Comparison of ENCODE assay signal across 12 cellular contexts in genomic region chr7:138625084-138625848, GRCh38.
DNase-seq lines count a peak whose midpoint lies in the region; ATAC-seq, FAIRE-seq and TF ChIP-seq lines count a peak whose summit lies in the region.
"Had no signal": no experiment of that assay in that cellular context is flagged by ENCODE, and none has a peak within 500 bp of the region (broad histone marks: within the 10 kb centered on the region; RNA-seq: fewer than 3 reads in every experiment).

No MANE protein-coding gene starts in this region.

- H4K91ac ChIP-seq in H1 (replicated peaks; ENCODE audit: insufficient read length, low read length) = no peak overlapping the region
- no peak overlapping the region for H4K91ac ChIP-seq in neuronal stem cell (ENCODE audit: low read depth, low read length, poor library complexity)

- no peak overlapping the region for H2AFZ ChIP-seq in H1 (ENCODE audit: low read length)
- H2AFZ ChIP-seq in neuronal stem cell (ENCODE audit: low read length) = no peak overlapping the region

- H3K23ac ChIP-seq in H1 (ENCODE audit: insufficient read length) (no peak overlapping the region), neuronal stem cell (ENCODE audit: low read depth, low read length, poor library complexity) (no peak overlapping the region)

- WGBS in H1 (ENCODE audit: extremely low coverage in 1 of 2, insufficient coverage in 1 of 2, insufficient read length in 1 of 2, insufficient replicate concordance in 2 of 2, low coverage in 1 of 2, low lambda C conversion rate in 2 of 2, missing lambda C conversion rate in 1 of 2), 2 experiments = 64% methylated on average over 3 of the region's 3 CpGs; no CpG with 5 or more reads in 1 of the 2 experiments
- WGBS in neuronal stem cell (ENCODE audit: extremely low coverage in 2 of 2, insufficient read length in 2 of 2, insufficient replicate concordance in 1 of 2), 2 donors = no CpG with 5 or more reads among the region's 3 CpGs

- H3K4me1 ChIP-seq in H1 (replicated peaks in 1 of 4; ENCODE audit: control insufficient read depth in 3 of 4, insufficient read depth in 4 of 4, low read length in 3 of 4) (peaks cover 0 to 5% (median 0%) of the 10 kb centered on the region in 4 experiments; a peak in 2 of 7 replicates), mucosa of descending colon (ENCODE audit: low read depth) (no peaks in the 10 kb centered on the region), neuronal stem cell (ENCODE audit: control insufficient read depth in 2 of 2, insufficient read depth in 1 of 2, low read depth in 1 of 2, low read length in 2 of 2) (no peaks in the 10 kb centered on the region)
- H3K4me1 ChIP-seq: gastroesophageal sphincter had no signal

- no peak for TF ChIP-seq RAD21 in H1 (IDR thresholded peaks at IDR 0.05 in 1 of 2, conservative IDR thresholded peaks at IDR 0.05 in 1 of 2; ENCODE audit: low read depth in 2 of 2, low read length in 2 of 2)

- TF ChIP-seq EP300 in H1 (IDR thresholded peaks at IDR 0.05; ENCODE audit: borderline replicate concordance in 1 of 2, low read depth in 2 of 2, low read length in 2 of 2) = no peak

- no peak for TF ChIP-seq POLR2A in H1 (IDR thresholded peaks at IDR 0.05; ENCODE audit: control extremely low read depth in 1 of 2, low read depth in 2 of 2, low read length in 2 of 2)

- no peaks in the 10 kb centered on the region for H3K79me2 ChIP-seq in H1 (ENCODE audit: control insufficient read depth in 1 of 2, insufficient read depth in 2 of 2, low read length in 2 of 2)

- no peak overlapping the region for H4K5ac ChIP-seq in H1 (ENCODE audit: insufficient read length, low read depth, low read length)

- FAIRE-seq in H1 (lab: Jason Lieb, UNC) = no peak

- CTCF ChIA-PET in H1 (lab: Charles Lee; ENCODE audit: partially characterized antibody) = interaction anchor here (0.6 to 2.1 kb wide), 5 partner anchors 8 to 130 kb away, joined by 3 to 6 read pairs (median 4); no protein-coding TSS in a partner anchor

- H3K14ac ChIP-seq in H1 (ENCODE audit: insufficient read length) (no peak overlapping the region), neuronal stem cell (ENCODE audit: low read length) (no peak overlapping the region)

- ATAC-seq in GM19043 (IDR thresholded peaks at IDR 0.05; ENCODE audit: low read depth, unreplicated experiment) (peak; percentile 5), mucosa of descending colon (no peak), GM21529 (IDR thresholded peaks at IDR 0.05; ENCODE audit: unreplicated experiment) (no peak)
- ATAC-seq: gastroesophageal sphincter, HCT116 had no signal

- POLR2A ChIA-PET in H1 (lab: Charles Lee; ENCODE audit: partially characterized antibody) = interaction anchor here (1.1 kb wide), 1 partner anchor 37 kb away, joined by 4 read pairs; no protein-coding TSS in a partner anchor

- H3K4ac ChIP-seq in H1 (replicated peaks; ENCODE audit: insufficient read length, low read depth, low read length) = no peak overlapping the region
- H3K4ac ChIP-seq in neuronal stem cell (ENCODE audit: low read length) = no peak overlapping the region

- H3K18ac ChIP-seq in H1 (ENCODE audit: extremely low read depth, low read length) (no peak overlapping the region; the same call in 1 of the 2 replicates), neuronal stem cell (ENCODE audit: low read length) (no peak overlapping the region)

- TF ChIP-seq CTCF in H1 (IDR thresholded peaks at IDR 0.05; ENCODE audit: control extremely low read depth in 1 of 3, insufficient read depth in 1 of 3, low read depth in 1 of 3, low read length in 3 of 3) (no peak), mucosa of descending colon (IDR thresholded peaks at IDR 0.05) (no peak)

- no peak overlapping the region for H3K4me2 ChIP-seq in H1 (ENCODE audit: insufficient read depth in 1 of 2, low read depth in 2 of 2, low read length in 2 of 2)
- H3K4me2 ChIP-seq in neuronal stem cell (ENCODE audit: insufficient read depth, low read length, poor library complexity, severe bottlenecking) = no peak overlapping the region
- H3K4me2 ChIP-seq: KMS-11 had no signal

- H2BK15ac ChIP-seq in H1 (ENCODE audit: low read length) (no peak overlapping the region), neuronal stem cell (ENCODE audit: low read length) (no peak overlapping the region)

- H3K79me1 ChIP-seq in H1 (ENCODE audit: low read depth, low read length) = no peaks in the 10 kb centered on the region
- H3K79me1 ChIP-seq in neuronal stem cell (ENCODE audit: low read depth, low read length) = no peaks in the 10 kb centered on the region

- H3K27ac ChIP-seq in H1 (ENCODE audit: low read depth, low read length) (no peak overlapping the region), neuronal stem cell (replicated peaks; ENCODE audit: low read length) (no peak overlapping the region)
- H3K27ac ChIP-seq: gastroesophageal sphincter, KMS-11 had no signal

- H3K36me3 ChIP-seq in H1 (ENCODE audit: control insufficient read depth in 2 of 4, insufficient read depth in 4 of 4, low read length in 3 of 4) = no peaks in the 10 kb centered on the region
- no peaks in the 10 kb centered on the region for H3K36me3 ChIP-seq in mucosa of descending colon (ENCODE audit: low read depth)
- no peaks in the 10 kb centered on the region for H3K36me3 ChIP-seq in neuronal stem cell (replicated peaks in 1 of 2; ENCODE audit: control insufficient read depth in 2 of 2, insufficient read depth in 2 of 2, low read length in 2 of 2)
- H3K36me3 ChIP-seq: gastroesophageal sphincter had no signal

- H2BK12ac ChIP-seq in H1 (ENCODE audit: low read depth, low read length) (no peak overlapping the region), neuronal stem cell (ENCODE audit: low read length) (no peak overlapping the region)

- no peak overlapping the region for H2BK20ac ChIP-seq in H1 (ENCODE audit: low read length)

- H3K27me3 ChIP-seq in H1 (replicated peaks in 1 of 4; ENCODE audit: control insufficient read depth in 3 of 4, extremely low read depth in 1 of 4, insufficient read depth in 3 of 4, low read length in 3 of 4) (no peaks in the 10 kb centered on the region), neuronal stem cell (ENCODE audit: control insufficient read depth in 3 of 3, insufficient read depth in 3 of 3, low read depth in 1 of 3, low read length in 3 of 3) (no peaks in the 10 kb centered on the region)

- H4K20me1 ChIP-seq in H1 (replicated peaks in 1 of 2; ENCODE audit: control insufficient read depth in 1 of 2, insufficient read depth in 2 of 2, low read length in 2 of 2) = no peaks in the 10 kb centered on the region

- DNase-seq in CMK (ENCODE audit: low read depth) (peak; percentile 39), SKM-1 (lab: John Stamatoyannopoulos, UW; ENCODE audit: unreplicated experiment) (peak; percentile 12), H1 (ENCODE audit: low read depth in 1 of 2, low spot score in 2 of 2) (no peak), mucosa of descending colon (no peak), neuronal stem cell (ENCODE audit: low spot score) (no peak)
- DNase-seq: endodermal cell, NCI-H2171 had no signal

- no peak overlapping the region for H3K9ac ChIP-seq in H1 (replicated peaks in 1 of 4; ENCODE audit: extremely low read depth in 1 of 4, low read depth in 3 of 4, low read length in 3 of 4)
- H3K9ac ChIP-seq in neuronal stem cell (ENCODE audit: low read depth, low read length, poor library complexity) = no peak overlapping the region
- H3K9ac ChIP-seq: KMS-11 had no signal

- H3K4me3 ChIP-seq in H1 (ENCODE audit: extremely low read depth in 1 of 4, insufficient read depth in 2 of 4, low read depth in 3 of 4, low read length in 4 of 4) (no peak overlapping the region), mucosa of descending colon (no peak overlapping the region), neuronal stem cell (ENCODE audit: low read length in 2 of 2) (no peak overlapping the region)
- H3K4me3 ChIP-seq: gastroesophageal sphincter had no signal

- H2BK5ac ChIP-seq in H1 (ENCODE audit: low read depth, low read length) (0 out of 2 replicates have a peak overlapping the region, but pooled peaks have one; percentile 73), neuronal stem cell (ENCODE audit: low read length) (no peak overlapping the region)

- intact Hi-C loops in mucosa of descending colon (cut with DNase I, micrococcal nuclease) = no loop called here

- H4K8ac ChIP-seq in H1 (ENCODE audit: extremely low read depth, insufficient read depth, low read length) (no peak overlapping the region), neuronal stem cell (ENCODE audit: low read depth, low read length) (no peak overlapping the region)

- H3K9me3 ChIP-seq in H1 (ENCODE audit: insufficient read depth in 2 of 2, low read depth in 1 of 2, low read length in 1 of 2) (no peaks in the 10 kb centered on the region), mucosa of descending colon (no peaks in the 10 kb centered on the region), neuronal stem cell (replicated peaks in 1 of 2; ENCODE audit: control insufficient read depth in 2 of 2, insufficient read depth in 1 of 2, low read depth in 1 of 2, low read length in 2 of 2) (no peaks in the 10 kb centered on the region)
- H3K9me3 ChIP-seq: gastroesophageal sphincter had no signal

- H3K23me2 ChIP-seq in H1 (ENCODE audit: low read depth, low read length) = no peaks in the 10 kb centered on the region

- H2BK120ac ChIP-seq in H1 (replicated peaks; ENCODE audit: low read depth, low read length) (no peak overlapping the region), neuronal stem cell (ENCODE audit: low read depth, low read length) (no peak overlapping the region)

- no peak overlapping the region for H3K56ac ChIP-seq in H1 (replicated peaks; ENCODE audit: insufficient read length, low read depth, low read length)

- no peak overlapping the region for H2AK5ac ChIP-seq in H1 (ENCODE audit: low read depth, low read length)
- no peak overlapping the region for H2AK5ac ChIP-seq in neuronal stem cell (ENCODE audit: low read depth, low read length)

TF ChIP-seq in H1, 55 proteins besides CTCF, POLR2A, EP300 and RAD21 (continues in another document):
- TF ChIP-seq E2F6 (IDR thresholded peaks at IDR 0.05) = no peak
- no peak for TF ChIP-seq EZH2 (IDR thresholded peaks at IDR 0.05; ENCODE audit: low read depth, low read length, severe bottlenecking)
- TF ChIP-seq SP1 (IDR thresholded peaks at IDR 0.05; ENCODE audit: low read depth, low read length) = no peak
- no peak for TF ChIP-seq RNF2 (IDR thresholded peaks at IDR 0.05; ENCODE audit: borderline replicate concordance, low read depth, low read length, missing control alignments, poor library complexity, severe bottlenecking)
- no peak for TF ChIP-seq HDAC2 (IDR thresholded peaks at IDR 0.05; ENCODE audit: borderline replicate concordance in 1 of 2, low read depth in 2 of 2, low read length in 2 of 2)
- TF ChIP-seq RFX5 (IDR thresholded peaks at IDR 0.05; ENCODE audit: borderline replicate concordance, low read depth, low read length) = no peak
- TF ChIP-seq BCL11A (IDR thresholded peaks at IDR 0.05; ENCODE audit: low read depth in 2 of 2, low read length in 2 of 2) = no peak
- TF ChIP-seq FOSL1 (IDR thresholded peaks at IDR 0.05; ENCODE audit: insufficient read depth, low read depth, low read length) = no peak

Comparison
In these comparisons a context has a peak if more than half of its experiments do, and no peak if none do; other contexts are left out.
1. DNase-seq: peak in CMK (single experiment) and SKM-1 (single experiment); none in H1 (0 of 2), mucosa of descending colon (0 of 3) and neuronal stem cell (single experiment).